20 cellular contexts compared by ENCODE assay signal in the genomic region with DNA sequence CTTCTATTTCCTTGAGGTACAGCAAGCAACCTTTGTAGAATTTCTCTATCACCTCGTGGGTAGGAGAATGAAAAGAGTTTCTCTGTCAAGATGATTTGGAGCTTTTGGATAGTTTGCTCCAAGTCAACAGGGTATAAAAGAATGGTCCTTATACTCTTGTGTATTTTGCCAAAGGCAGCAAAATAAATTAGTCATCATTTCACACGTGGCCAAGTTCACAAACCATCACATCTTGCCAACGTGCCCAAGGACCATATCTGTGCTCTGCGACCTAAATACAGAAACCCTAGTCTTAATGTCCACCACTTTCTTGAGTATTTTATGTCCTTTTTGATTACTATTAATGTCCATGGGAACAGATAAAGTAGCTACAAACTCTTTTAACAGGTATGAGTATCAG.
A peak's percentile ranks its signal among the peaks of the same experiment; 100 is the strongest.
DNase-seq lines count a peak whose midpoint lies in the region; ATAC-seq and TF ChIP-seq lines count a peak whose summit lies in the region.
"Had no signal": no experiment of that assay in that cellular context is flagged by ENCODE, and none has a peak within 500 bp of the region (broad histone marks: within the 10 kb centered on the region; RNA-seq: fewer than 3 reads in every experiment).

No MANE protein-coding gene starts in this region.

- H3K27me3 ChIP-seq in Panc1 (ENCODE audit: control insufficient read depth, insufficient read depth, low read length) = no peaks in the 10 kb centered on the region
- no peaks in the 10 kb centered on the region for H3K27me3 ChIP-seq in Caco-2 (replicated peaks; ENCODE audit: control insufficient read depth, insufficient read depth, low read length)
- no peaks in the 10 kb centered on the region for H3K27me3 ChIP-seq in upper lobe of left lung
- H3K27me3 ChIP-seq: MG63, neutrophil, right lobe of liver, tibial artery had no signal

- H3K4me3 Mint-ChIP-seq in chondrocyte (ENCODE audit: unreplicated experiment) (no peak overlapping the region), Caco-2 (ENCODE audit: unreplicated experiment) (no peak overlapping the region)
- H3K4me3 Mint-ChIP-seq: activated naive CD4-positive, alpha-beta T cell treated with anti-CD3 and anti-CD28 coated beads, Interleukin-2, amount 50 U/mL, for 24 hours; activated T-cell treated with anti-CD3 and anti-CD28 coated beads, Interleukin-2, amount 50 U/mL, for 72 hours; dendritic cell treated with granulocyte-macrophage colony-stimulating factor and Interleukin-4, amounts not matched to agents 40 ng/mL and 50 ng/mL, for 4 days; stimulated activated memory B cell treated with anti-CD40 and anti-IgM and Interleukin-4, amounts not matched to agents 10 μg/mL and 1 μg/mL and 100 μg/mL, for 72 hours had no signal

- H3K9me3 ChIP-seq in Panc1 (ENCODE audit: control insufficient read depth, insufficient read depth, low read depth, low read length) (no peaks in the 10 kb centered on the region), Caco-2 (no peaks in the 10 kb centered on the region), upper lobe of left lung (no peaks in the 10 kb centered on the region)
- H3K9me3 ChIP-seq: BLaER1 treated with 17β-estradiol and CSF1 and Interleukin-3, amounts not matched to agents 10 nM and 100 nM; MG63; neutrophil; right lobe of liver; tibial artery had no signal

- intact Hi-C loops in Panc1 (cut with micrococcal nuclease; ENCODE audit: unreplicated experiment) (no loop called here), Caco-2 (cut with micrococcal nuclease; ENCODE audit: unreplicated experiment) (no loop called here)

- WGBS in upper lobe of left lung, 2 donors = 62 to 65% methylated on average over 4 of the region's 4 CpGs

- peak; percentile 45; the same call in 1 of the 2 replicates for ATAC-seq in Panc1
- ATAC-seq in upper lobe of left lung (ENCODE audit: low FRiP score in 2 of 2) = no peak
- ATAC-seq: activated T-cell treated with anti-CD3 and anti-CD28 coated beads, Interleukin-2, amount 50 U/mL, for 72 hours; left cardiac atrium; stimulated activated memory B cell treated with anti-CD40 and anti-IgM and Interleukin-4, amounts not matched to agents 10 μg/mL and 1 μg/mL and 100 μg/mL, for 72 hours had no signal

- POLR2A ChIA-PET in Panc1 (lab: Charles Lee) (interaction anchor here (0.6 kb wide), 1 partner anchor 96 kb away, joined by 12 read pairs; no protein-coding TSS in a partner anchor), Caco-2 (lab: Charles Lee) (no interaction called here)

- TF ChIP-seq EP300 in upper lobe of left lung (IDR thresholded peaks at IDR 0.05) = no peak

- in situ Hi-C loops in Panc1 (cut with HindIII; ENCODE audit: low pct_unique_long_range_greater_than_20kb, low sequenced_read_pairs) = no loop called here

- CTCF ChIA-PET in Panc1 (lab: Charles Lee) (no interaction called here), Caco-2 (lab: Charles Lee) (no interaction called here)

- DNase-seq in ELR (ENCODE audit: low read depth) (peak; percentile 81), Panc1 (ENCODE audit: low read depth, low spot score) (peak; percentile 50), chondrocyte (ENCODE audit: low spot score) (no peak), renal cortical epithelial cell (ENCODE audit: low read depth) (peak; percentile 78), Caco-2 (no peak), upper lobe of left lung (no peak), NCI-H2029 (lab: John Stamatoyannopoulos, UW) (no peak)
- DNase-seq: activated CD4-positive, CD25-positive, alpha-beta regulatory T cell treated with anti-CD3 and anti-CD28 coated beads, Interleukin-2, amount 50 U/mL, for 72 hours; activated T-cell treated with anti-CD3 and anti-CD28 coated beads, Interleukin-2, amount 50 U/mL, for 72 hours; left cardiac atrium; NCI-H146; NCI-H82; right lobe of liver; tibial artery had no signal

- peak overlapping the region; percentile 92 for H3K27ac Mint-ChIP-seq in chondrocyte (ENCODE audit: unreplicated experiment)
- no peak overlapping the region for H3K27ac Mint-ChIP-seq in Caco-2 (ENCODE audit: unreplicated experiment)
- H3K27ac Mint-ChIP-seq: activated naive CD4-positive, alpha-beta T cell treated with anti-CD3 and anti-CD28 coated beads, Interleukin-2, amount 50 U/mL, for 24 hours; activated T-cell treated with anti-CD3 and anti-CD28 coated beads, Interleukin-2, amount 50 U/mL, for 72 hours; dendritic cell treated with granulocyte-macrophage colony-stimulating factor and Interleukin-4, amounts not matched to agents 40 ng/mL and 50 ng/mL, for 4 days had no signal

- H3K27ac ChIP-seq in Panc1 (ENCODE audit: low read length) = no peak overlapping the region
- H3K27ac ChIP-seq in upper lobe of left lung = peak overlapping the region in 1 of 4 donors; percentile 30
- H3K27ac ChIP-seq: BLaER1 treated with 17β-estradiol and CSF1 and Interleukin-3, amounts not matched to agents 10 nM and 100 nM; neutrophil; right lobe of liver had no signal

- H3K4me3 ChIP-seq in Panc1 (ENCODE audit: low read depth in 2 of 2, low read length in 2 of 2) (no peak overlapping the region), Caco-2 (ENCODE audit: low read depth, low read length) (no peak overlapping the region), upper lobe of left lung (no peak overlapping the region)
- H3K4me3 ChIP-seq: BLaER1 treated with 17β-estradiol and CSF1 and Interleukin-3, amounts not matched to agents 10 nM and 100 nM; MG63; right lobe of liver; tibial artery had no signal

- H3K4me1 ChIP-seq in Panc1 (ENCODE audit: control insufficient read depth, insufficient read depth, low read length) (peaks cover 10% of the 10 kb centered on the region), Caco-2 (no peaks in the 10 kb centered on the region), upper lobe of left lung (peaks cover 0 to 13% (median 7%) of the 10 kb centered on the region in 4 donors)

- H3K27me3 Mint-ChIP-seq in chondrocyte (ENCODE audit: low read depth) (no peaks in the 10 kb centered on the region), Caco-2 (ENCODE audit: insufficient read depth, unreplicated experiment) (peaks cover 20% of the 10 kb centered on the region)
- H3K27me3 Mint-ChIP-seq: activated naive CD4-positive, alpha-beta T cell treated with anti-CD3 and anti-CD28 coated beads, Interleukin-2, amount 50 U/mL, for 24 hours; stimulated activated memory B cell treated with anti-CD40 and anti-IgM and Interleukin-4, amounts not matched to agents 10 μg/mL and 1 μg/mL and 100 μg/mL, for 72 hours had no signal

- H3K4me1 Mint-ChIP-seq in chondrocyte (ENCODE audit: low read depth) (peaks cover 96% of the 10 kb centered on the region), Caco-2 (ENCODE audit: low read depth, unreplicated experiment) (no peaks in the 10 kb centered on the region)
- H3K4me1 Mint-ChIP-seq: activated naive CD4-positive, alpha-beta T cell treated with anti-CD3 and anti-CD28 coated beads, Interleukin-2, amount 50 U/mL, for 24 hours had no signal

- H3K9me3 Mint-ChIP-seq in chondrocyte (ENCODE audit: low read depth) (no peaks in the 10 kb centered on the region), Caco-2 (ENCODE audit: unreplicated experiment) (no peaks in the 10 kb centered on the region)
- H3K9me3 Mint-ChIP-seq: activated naive CD4-positive, alpha-beta T cell treated with anti-CD3 and anti-CD28 coated beads, Interleukin-2, amount 50 U/mL, for 24 hours; activated T-cell treated with anti-CD3 and anti-CD28 coated beads, Interleukin-2, amount 50 U/mL, for 72 hours; dendritic cell treated with granulocyte-macrophage colony-stimulating factor and Interleukin-4, amounts not matched to agents 40 ng/mL and 50 ng/mL, for 4 days; stimulated activated memory B cell treated with anti-CD40 and anti-IgM and Interleukin-4, amounts not matched to agents 10 μg/mL and 1 μg/mL and 100 μg/mL, for 72 hours had no signal

- TF ChIP-seq CTCF in Panc1 (IDR thresholded peaks at IDR 0.05) (no peak), chondrocyte (IDR thresholded peaks at IDR 0.05) (no peak), Caco-2 (IDR thresholded peaks at IDR 0.05; ENCODE audit: insufficient read depth in 1 of 2, low read depth in 1 of 2, low read length in 1 of 2, severe bottlenecking in 1 of 2, unreplicated experiment in 1 of 2) (no peak), upper lobe of left lung (IDR thresholded peaks at IDR 0.05) (no peak)

- BruUV-seq in Panc1 (replicated peaks; lab: Mats Ljungman, UMichigan) = no TSS peak
- BruUV-seq in Caco-2 (replicated peaks; lab: Mats Ljungman, UMichigan) = no TSS peak

- H3K36me3 ChIP-seq in Panc1 (ENCODE audit: control insufficient read depth, insufficient read depth, low read length) (no peaks in the 10 kb centered on the region), Caco-2 (ENCODE audit: control insufficient read depth, insufficient read depth, low read length) (no peaks in the 10 kb centered on the region), upper lobe of left lung (no peaks in the 10 kb centered on the region)
- H3K36me3 ChIP-seq: MG63, neutrophil, right lobe of liver, tibial artery had no signal

- TF ChIP-seq POLR2A in upper lobe of left lung (IDR thresholded peaks at IDR 0.05) = no peak

- H3K36me3 Mint-ChIP-seq in chondrocyte (ENCODE audit: low read depth) (no peaks in the 10 kb centered on the region), Caco-2 (ENCODE audit: insufficient read depth, unreplicated experiment) (no peaks in the 10 kb centered on the region)

Comparison
In these comparisons a context has a peak if more than half of its experiments do, and no peak if none do; other contexts are left out.
1. DNase-seq: peak in ELR (single experiment), Panc1 (single experiment) and renal cortical epithelial cell (single experiment); none in chondrocyte (single experiment), Caco-2 (0 of 2), upper lobe of left lung (0 of 2) and NCI-H2029 (single experiment).